ENCODE assay signal across 8 cellular contexts in genomic region chr20:4592316-4593148, GRCh38.
DNase-seq lines count a peak whose midpoint lies in the region; ATAC-seq and TF ChIP-seq lines count a peak whose summit lies in the region.

No MANE protein-coding gene starts in this region.

- TF ChIP-seq EP300 in gastroesophageal sphincter (IDR thresholded peaks at IDR 0.05) = no peak

- no TSS peak for BruUV-seq in PC-9 (replicated peaks; lab: Mats Ljungman, UMichigan)

- TF ChIP-seq CTCF in AG10803 (conservative IDR thresholded peaks at IDR 0.05; ENCODE audit: low read length) (peak; percentile 52), PC-9 (conservative IDR thresholded peaks at IDR 0.05) (peak; percentile 89), gastroesophageal sphincter (IDR thresholded peaks at IDR 0.05) (peak; percentile 82 to 97 (median 88)), parathyroid adenoma (IDR thresholded peaks at IDR 0.05) (peak; percentile 93)

- 45 to 50% methylated on average over 3 to 7 of the region's 46 CpGs for WGBS in gastroesophageal sphincter (ENCODE audit: low coverage in 1 of 2), 2 donors
- 11% methylated on average over 46 of the region's 46 CpGs for WGBS in urinary bladder

- CTCF ChIA-PET in PC-9 (lab: Charles Lee) = interaction anchor here (0.6 kb wide), 1 partner anchor 544 kb away, joined by 6 read pairs; no protein-coding TSS in a partner anchor

- H3K36me3 ChIP-seq in HAP-1 (replicated peaks) = no peaks in the 10 kb centered on the region
- H3K36me3 ChIP-seq in PC-9 (ENCODE audit: low read depth) = no peaks in the 10 kb centered on the region
- no peaks in the 10 kb centered on the region for H3K36me3 ChIP-seq in gastroesophageal sphincter
- H3K36me3 ChIP-seq in parathyroid adenoma (ENCODE audit: control insufficient read depth, insufficient read depth, low read length) = no peaks in the 10 kb centered on the region
- no peaks in the 10 kb centered on the region for H3K36me3 ChIP-seq in urinary bladder (ENCODE audit: insufficient read depth)

- TF ChIP-seq POLR2A in gastroesophageal sphincter (IDR thresholded peaks at IDR 0.05) = no peak

- in situ Hi-C loops in HAP-1 (cut with MboI; ENCODE audit: low sequenced_read_pairs) = loop anchor here (10.0 kb wide), 1 partner anchor 478 kb away; no protein-coding TSS in a partner anchor

- no peaks in the 10 kb centered on the region for H3F3A ChIP-seq in PC-9 (ENCODE audit: insufficient read depth, low read depth)

- peak overlapping the region; percentile 59 for H3K4me3 ChIP-seq in AG10803 (ENCODE audit: low read length)
- peak overlapping the region; percentile 22 for H3K4me3 ChIP-seq in HAP-1
- peak overlapping the region; percentile 48; the same call in 1 of the 2 replicates for H3K4me3 ChIP-seq in PC-9
- peak overlapping the region; percentile 4 to 43 for H3K4me3 ChIP-seq in gastroesophageal sphincter
- H3K4me3 ChIP-seq in parathyroid adenoma (ENCODE audit: low read depth, low read length) = peak overlapping the region; percentile 45
- peak overlapping the region; percentile 37 for H3K4me3 ChIP-seq in urinary bladder (ENCODE audit: low read depth, low read length)

- peaks cover 21% of the 10 kb centered on the region for H3K27me3 ChIP-seq in HAP-1 (ENCODE audit: low read depth)
- H3K27me3 ChIP-seq in PC-9 (ENCODE audit: insufficient read depth, low read depth) = no peaks in the 10 kb centered on the region
- peaks cover 15% of the 10 kb centered on the region for H3K27me3 ChIP-seq in gastroesophageal sphincter
- H3K27me3 ChIP-seq in parathyroid adenoma (ENCODE audit: control insufficient read depth, insufficient read depth, low read length) = no peaks in the 10 kb centered on the region

- H3K27ac ChIP-seq in PC-9 (no peak overlapping the region), gastroesophageal sphincter (no peak overlapping the region), parathyroid adenoma (no peak overlapping the region), urinary bladder (ENCODE audit: low read depth) (no peak overlapping the region)

- peak; percentile 70 for ATAC-seq in gastroesophageal sphincter

- no peaks in the 10 kb centered on the region for H3K4me1 ChIP-seq in HAP-1
- peaks cover 5% of the 10 kb centered on the region; the same call in 1 of the 2 replicates for H3K4me1 ChIP-seq in PC-9 (replicated peaks; ENCODE audit: insufficient read depth)
- H3K4me1 ChIP-seq in gastroesophageal sphincter = peaks cover 0 to 10% (median 0%) of the 10 kb centered on the region in 3 donors
- H3K4me1 ChIP-seq in parathyroid adenoma = peaks cover 4% of the 10 kb centered on the region
- H3K4me1 ChIP-seq in urinary bladder (ENCODE audit: insufficient read depth) = no peaks in the 10 kb centered on the region

- H3K9me3 ChIP-seq in HAP-1 (no peaks in the 10 kb centered on the region), PC-9 (ENCODE audit: insufficient read depth, low read depth) (no peaks in the 10 kb centered on the region), gastroesophageal sphincter (no peaks in the 10 kb centered on the region), parathyroid adenoma (ENCODE audit: control insufficient read depth, low read length) (no peaks in the 10 kb centered on the region)

- H3K9ac ChIP-seq in parathyroid adenoma = no peak overlapping the region

- no peaks in the 10 kb centered on the region for H4K20me1 ChIP-seq in PC-9 (ENCODE audit: insufficient read depth)

- POLR2A ChIA-PET in PC-9 (lab: Charles Lee; ENCODE audit: unreplicated experiment) = interaction anchor here (0.5 kb wide), 1 partner anchor 254 kb away, joined by 3 read pairs; no protein-coding TSS in a partner anchor

- intact Hi-C loops in PC-9 (cut with micrococcal nuclease; ENCODE audit: unreplicated experiment) = loop anchor here (2.0 to 5.0 kb wide), 3 partner anchors 80 to 484 kb away; no protein-coding TSS in a partner anchor

- H3K9me2 ChIP-seq in PC-9 (ENCODE audit: insufficient read depth) = no peaks in the 10 kb centered on the region

- H3K4me2 ChIP-seq in PC-9 (peak overlapping the region; percentile 82), parathyroid adenoma (ENCODE audit: low read length) (peak overlapping the region; percentile 84)

- no peaks in the 10 kb centered on the region for H3K79me2 ChIP-seq in PC-9 (ENCODE audit: low read depth)
- no peaks in the 10 kb centered on the region for H3K79me2 ChIP-seq in parathyroid adenoma

- peak; percentile 33 for DNase-seq in AG10803 (ENCODE audit: low read depth)
- DNase-seq in HAP-1 (ENCODE audit: low spot score in 2 of 2) = peak; percentile 22 to 75
- DNase-seq in PC-9 = peak in 1 of 2 experiments; percentile 67
- peak; percentile 38 for DNase-seq in activated T-helper 9 cell treated with anti-CD3 and anti-CD28 coated beads, Interleukin-2, amount 50 U/mL, for 16 hours (ENCODE audit: low read depth)
- no peak for DNase-seq in Ammon's horn (ENCODE audit: low spot score)

- H2AFZ ChIP-seq in PC-9 = 0 out of 2 replicates have a peak overlapping the region, but pooled peaks have one; percentile 67
- H2AFZ ChIP-seq in parathyroid adenoma = peak overlapping the region; percentile 77
